Comparison of ENCODE assay signal across 34 cellular contexts in genomic region chr18:39419315-39419714, GRCh38.
"Had no signal": no experiment of that assay in that cellular context is flagged by ENCODE, and none has a peak within 500 bp of the region (broad histone marks: within the 10 kb centered on the region; RNA-seq: fewer than 3 reads in every experiment).

No MANE protein-coding gene starts in this region.

- H3K27ac ChIP-seq: adrenal gland, ascending aorta, body of pancreas, brain microvascular endothelial cell, breast epithelium, cardiac muscle cell had no signal

- H3K4me3 ChIP-seq: adrenal gland, ascending aorta, body of pancreas, breast epithelium, cardiac muscle cell had no signal

- H3K27me3 ChIP-seq: adrenal gland, ascending aorta, body of pancreas, brain microvascular endothelial cell, breast epithelium, cardiac muscle cell had no signal

- FAIRE-seq: astrocyte, bronchial epithelial cell had no signal

- H3K36me3 ChIP-seq: adrenal gland, ascending aorta, brain microvascular endothelial cell, breast epithelium, cardiac muscle cell had no signal

- ATAC-seq: activated naive CD4-positive, alpha-beta T cell treated with anti-CD3 and anti-CD28 coated beads, Interleukin-2, amount 50 U/mL, for 72 hours; activated naive CD8-positive, alpha-beta T cell treated with anti-CD3 and anti-CD28 coated beads, Interleukin-2, amount 50 U/mL, for 24 hours; activated T-cell treated with anti-CD3 and anti-CD28 coated beads, Interleukin-2, amount 50 U/mL, for 4 hours; activated T-cell treated with anti-CD3 and anti-CD28 coated beads, Interleukin-2, amount 50 U/mL, for 72 hours; activated T-helper 17 cell treated with anti-CD3 and anti-CD28 coated beads, Interleukin-2, amount 50 U/mL, for 72 hours; body of pancreas had no signal

- H3K9me3 ChIP-seq: adrenal gland, ascending aorta, body of pancreas, breast epithelium had no signal

- DNase-seq: activated effector memory CD4-positive, alpha-beta T cell treated with anti-CD3 and anti-CD28 coated beads, Interleukin-2, amount 50 U/mL, for 16 hours; activated effector memory CD4-positive, alpha-beta T cell treated with Interleukin-2 at 50 U/mL for 16 hours; activated gamma-delta T cell; activated gamma-delta T cell treated with Interleukin-2 at 50 U/mL for 16 hours; activated naive CD4-positive, alpha-beta T cell; activated naive CD4-positive, alpha-beta T cell treated with anti-CD3 and anti-CD28 coated beads for 36 hours; activated naive CD4-positive, alpha-beta T cell treated with anti-CD3 and anti-CD28 coated beads, Interleukin-2, amount 10 ng/mL, durations not matched to agents 7 days and 5 days; activated naive CD4-positive, alpha-beta T cell treated with anti-CD3 and anti-CD28 coated beads, Interleukin-2, amount 50 U/mL, for 16 hours; activated naive CD4-positive, alpha-beta T cell treated with Interleukin-2 at 50 U/mL for 16 hours; activated naive CD8-positive, alpha-beta T cell treated with anti-CD3 and anti-CD28 coated beads for 36 hours; activated naive CD8-positive, alpha-beta T cell treated with anti-CD3 and anti-CD28 coated beads, Interleukin-2, amount 10 ng/mL, durations not matched to agents 7 days and 5 days; activated naive CD8-positive, alpha-beta T cell treated with anti-CD3 and anti-CD28 coated beads, Interleukin-2, amount 50 U/mL, for 24 hours; activated T-cell treated with anti-CD3 and anti-CD28 coated beads, Interleukin-2, amount 50 U/mL, for 1 hour; activated T-cell treated with anti-CD3 and anti-CD28 coated beads, Interleukin-2, amount 50 U/mL, for 24 hours; activated T-cell treated with anti-CD3 and anti-CD28 coated beads, Interleukin-2, amount 50 U/mL, for 4 hours; activated T-cell treated with anti-CD3 and anti-CD28 coated beads, Interleukin-2, amount 50 U/mL, for 48 hours; activated T-cell treated with anti-CD3 and anti-CD28 coated beads, Interleukin-2, amount 50 U/mL, for 72 hours; adrenal gland; amniotic stem cell; amygdala; anterior cingulate cortex; aorta; body of pancreas; brain microvascular endothelial cell; caudate nucleus; central memory CD4-positive, alpha-beta T cell; cerebellar nuclear complex had no signal

- H3K4me1 ChIP-seq: adrenal gland, ascending aorta, body of pancreas, breast epithelium had no signal
